ENCODE assay signal across 8 cellular contexts in the genomic region with DNA sequence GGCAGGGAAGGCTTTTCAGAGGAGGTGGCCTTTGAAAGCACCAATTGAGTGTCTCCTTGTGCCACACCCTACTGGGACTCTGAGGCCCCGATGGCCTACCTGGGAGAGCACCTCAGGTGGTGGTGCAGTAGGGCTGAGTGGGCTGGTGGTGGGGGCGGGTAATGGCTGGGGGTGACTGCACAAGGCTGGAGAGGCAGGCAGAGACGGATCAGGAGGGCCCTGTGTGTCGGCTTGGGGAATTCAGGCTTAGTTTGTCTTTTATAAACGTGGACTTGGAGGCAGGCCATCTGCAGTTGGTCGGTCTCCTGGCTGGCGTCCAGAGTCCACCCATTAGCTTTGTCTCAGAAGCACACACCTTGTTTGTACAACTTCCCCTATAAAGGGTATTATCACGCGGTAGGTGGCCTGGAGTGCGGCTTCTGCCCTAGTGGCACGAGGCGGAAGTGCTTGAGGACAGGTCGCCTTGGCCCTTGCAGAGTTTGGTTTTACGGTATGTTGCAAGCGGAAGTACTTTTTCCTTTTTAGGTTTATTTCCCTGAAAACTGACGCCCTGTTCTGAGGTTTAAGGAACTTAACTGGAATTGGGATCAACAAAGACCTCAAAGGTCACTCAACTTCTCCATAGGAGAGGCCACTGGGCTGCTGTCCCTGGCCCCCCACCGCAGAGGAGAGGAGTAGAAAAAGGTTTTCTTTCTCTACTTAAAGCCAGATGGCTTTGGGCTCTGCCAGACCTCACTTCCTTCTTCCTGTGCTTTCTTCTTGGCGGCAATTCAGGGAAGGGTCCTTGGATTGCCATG. TPM values are rescaled to one million over a fixed set of nuclear protein-coding genes. Genes with fewer than 3 reads are reported as not detected.
DNase-seq lines count a peak whose midpoint lies in the region; ATAC-seq and TF ChIP-seq lines count a peak whose summit lies in the region.

No MANE protein-coding gene starts in this region.

- H3K4me1 Mint-ChIP-seq in T-helper 1 cell treated with Interleukin-12 subunit alpha and Interleukin-12 subunit beta and Interleukin-4 antibody, amounts not matched to agents 30 μg/mL and 1 μg/mL, for 36 hours (ENCODE audit: low read depth): peaks cover 57% of the 10 kb centered on the region
- peaks cover 42% of the 10 kb centered on the region for H3K4me1 Mint-ChIP-seq in type B pancreatic cell (ENCODE audit: unreplicated experiment)

- H4K20me1 ChIP-seq in MM.1S (ENCODE audit: insufficient read depth, low read length): no peaks in the 10 kb centered on the region

- H3K9me2 ChIP-seq in MM.1S (replicated peaks; ENCODE audit: insufficient read depth, low read length): no peaks in the 10 kb centered on the region

- H4K8ac ChIP-seq in mesendoderm (ENCODE audit: low read depth, low read length): no peak overlapping the region

- ATAC-seq in GM21737 (IDR thresholded peaks at IDR 0.05; ENCODE audit: unreplicated experiment): peak; percentile 83

- H3K56ac ChIP-seq in mesendoderm (ENCODE audit: low read length): peak overlapping the region; percentile 8

- H2AFZ ChIP-seq in MM.1S (ENCODE audit: low read length): no peak overlapping the region

- H3K27me3 Mint-ChIP-seq in T-helper 1 cell treated with Interleukin-12 subunit alpha and Interleukin-12 subunit beta and Interleukin-4 antibody, amounts not matched to agents 30 μg/mL and 1 μg/mL, for 36 hours (ENCODE audit: low read depth): no peaks in the 10 kb centered on the region
- H3K27me3 Mint-ChIP-seq in type B pancreatic cell: no peaks in the 10 kb centered on the region

- H3K18ac ChIP-seq in mesendoderm (ENCODE audit: low read length): no peak overlapping the region

- no peak overlapping the region for H2BK5ac ChIP-seq in mesendoderm (ENCODE audit: low read length)

- H2BK15ac ChIP-seq in mesendoderm (replicated peaks; ENCODE audit: low read depth): no peak overlapping the region

- H3K4me3 ChIP-seq in MM.1S (ENCODE audit: low read length) (no peak overlapping the region), mesendoderm (ENCODE audit: low read length) (no peak overlapping the region)

- DNase-seq in DMS153 (lab: John Stamatoyannopoulos, UW) (peak; percentile 78), MM.1S (no peak), dermis microvascular lymphatic vessel endothelial cell (ENCODE audit: low read depth in 2 of 2) (peak; percentile 78 to 80), mesendoderm (peak; percentile 54), type B pancreatic cell (ENCODE audit: extremely low spot score, unreplicated experiment) (no peak), AG08395 (ENCODE audit: low spot score) (no peak)

- no peaks in the 10 kb centered on the region for H3F3A ChIP-seq in MM.1S (ENCODE audit: insufficient read depth, low read length)

- H3K27ac ChIP-seq in MM.1S (ENCODE audit: low read length) (no peak overlapping the region), mesendoderm (ENCODE audit: low read depth, low read length) (no peak overlapping the region)

- H3K4me2 ChIP-seq in MM.1S (ENCODE audit: low read depth, low read length) (no peak overlapping the region), mesendoderm (ENCODE audit: low read length) (no peak overlapping the region)

- no peak overlapping the region for H3K23ac ChIP-seq in mesendoderm (ENCODE audit: low read length)

- H3K79me2 ChIP-seq in MM.1S (ENCODE audit: low read length) (0 out of 2 replicates have a peak, but pooled peaks cover 3% of the 10 kb centered on the region), mesendoderm (ENCODE audit: control insufficient read depth, insufficient read depth, low read length) (no peaks in the 10 kb centered on the region)

- no peak overlapping the region for H2AK5ac ChIP-seq in mesendoderm (ENCODE audit: low read length)

- H3K27ac Mint-ChIP-seq in T-helper 1 cell treated with Interleukin-12 subunit alpha and Interleukin-12 subunit beta and Interleukin-4 antibody, amounts not matched to agents 30 μg/mL and 1 μg/mL, for 36 hours: peak overlapping the region; percentile 88
- H3K27ac Mint-ChIP-seq in type B pancreatic cell: peak overlapping the region; percentile 92

- WGBS in mesendoderm (ENCODE audit: extremely low coverage, insufficient coverage, low lambda C conversion rate): no CpG with 5 or more reads among the region's 18 CpGs

- no peak overlapping the region for H3K4ac ChIP-seq in mesendoderm (ENCODE audit: low read depth, low read length)

- no peak overlapping the region for H4K5ac ChIP-seq in mesendoderm (ENCODE audit: low read length)

- H3K36me3 ChIP-seq in MM.1S (replicated peaks; ENCODE audit: insufficient read depth, low read length) (no peaks in the 10 kb centered on the region), mesendoderm (ENCODE audit: control insufficient read depth, insufficient read depth, low read length) (no peaks in the 10 kb centered on the region)

- no peaks in the 10 kb centered on the region for H3K9me3 ChIP-seq in MM.1S (replicated peaks; ENCODE audit: insufficient read depth, low read length)

- H3K36me3 Mint-ChIP-seq in T-helper 1 cell treated with Interleukin-12 subunit alpha and Interleukin-12 subunit beta and Interleukin-4 antibody, amounts not matched to agents 30 μg/mL and 1 μg/mL, for 36 hours (ENCODE audit: low read depth): peaks cover 5% of the 10 kb centered on the region
- no peaks in the 10 kb centered on the region for H3K36me3 Mint-ChIP-seq in type B pancreatic cell

- no peaks in the 10 kb centered on the region for H3K9me3 Mint-ChIP-seq in T-helper 1 cell treated with Interleukin-12 subunit alpha and Interleukin-12 subunit beta and Interleukin-4 antibody, amounts not matched to agents 30 μg/mL and 1 μg/mL, for 36 hours
- H3K9me3 Mint-ChIP-seq in type B pancreatic cell: no peaks in the 10 kb centered on the region

- no peak overlapping the region for H2BK120ac ChIP-seq in mesendoderm (ENCODE audit: low read depth, low read length)

- TF ChIP-seq CTCF in MM.1S (IDR thresholded peaks at IDR 0.05; ENCODE audit: low read length) (peak; percentile 17), type B pancreatic cell (conservative IDR thresholded peaks at IDR 0.05) (peak; percentile 73)

- no peaks in the 10 kb centered on the region for H3K27me3 ChIP-seq in MM.1S (replicated peaks; ENCODE audit: insufficient read depth, low read length)
- no peaks in the 10 kb centered on the region for H3K27me3 ChIP-seq in mesendoderm (ENCODE audit: insufficient read depth, low read length, poor library complexity)

- H3K79me1 ChIP-seq in mesendoderm (ENCODE audit: low read length): peaks cover 4% of the 10 kb centered on the region

- peak overlapping the region; percentile 54 for H3K4me3 Mint-ChIP-seq in T-helper 1 cell treated with Interleukin-12 subunit alpha and Interleukin-12 subunit beta and Interleukin-4 antibody, amounts not matched to agents 30 μg/mL and 1 μg/mL, for 36 hours
- H3K4me3 Mint-ChIP-seq in type B pancreatic cell: peak overlapping the region; percentile 67

- H3K9ac ChIP-seq in MM.1S (ENCODE audit: low read length) (no peak overlapping the region), mesendoderm (ENCODE audit: low read length) (no peak overlapping the region)

- H3K4me1 ChIP-seq in MM.1S (ENCODE audit: low read length) (no peaks in the 10 kb centered on the region), mesendoderm (ENCODE audit: control insufficient read depth, low read depth, low read length) (no peaks in the 10 kb centered on the region)

RNA-seq across cellular contexts. Expression of gene TBC1D14, which starts 8.0 kb away (rescaled TPM):
- 17.1 and 20.6 TPM in 2 replicates for total RNA-seq in dermis microvascular lymphatic vessel endothelial cell
- 28.0 TPM for polyA plus RNA-seq in mesendoderm (2013, experiment 1 of 2)
- polyA plus RNA-seq in mesendoderm (2013, experiment 2 of 2): 30.1 TPM
- 55.9 and 56.9 TPM in 2 replicates for total RNA-seq in type B pancreatic cell (ENCODE audit: low replicate concordance)

Comparison
In these comparisons a context has a peak if more than half of its experiments do, and no peak if none do; other contexts are left out.
1. DNase-seq: peak in DMS153 (single experiment), dermis microvascular lymphatic vessel endothelial cell (2 of 2) and mesendoderm (single experiment); none in MM.1S (single experiment), type B pancreatic cell (single experiment) and AG08395 (single experiment).